1 cellular context compared by ENCODE assay signal in the genomic region with DNA sequence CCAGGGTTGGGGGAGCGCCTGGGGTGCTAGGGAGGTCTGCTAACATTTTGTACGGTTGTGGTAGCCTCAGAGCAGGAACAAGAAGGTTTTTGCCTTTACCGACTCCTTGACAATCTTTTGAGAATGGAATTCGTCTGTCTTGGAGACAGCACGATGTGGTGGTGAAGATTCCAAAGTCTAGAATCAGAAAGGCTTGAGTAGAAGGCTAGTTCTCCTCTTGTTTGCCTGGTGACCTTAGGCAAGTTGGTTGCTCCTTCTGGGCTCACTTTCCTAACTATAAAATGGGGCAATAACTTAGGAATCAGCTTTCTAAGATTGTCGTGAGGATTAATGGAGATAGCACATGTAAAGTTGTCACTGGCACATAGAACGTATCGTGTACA.
TF ChIP-seq lines count a peak whose summit lies in the region.

No MANE protein-coding gene starts in this region.

TF ChIP-seq in H1, 55 proteins besides CTCF, POLR2A, EP300 and RAD21:
- no peak for TF ChIP-seq TAF7 (optimal IDR thresholded peaks at IDR 0.05; ENCODE audit: borderline replicate concordance, low read depth, low read length)
- TF ChIP-seq MAFK (IDR thresholded peaks at IDR 0.05; ENCODE audit: low read depth, low read length) = no peak
- no peak for TF ChIP-seq BACH1 (IDR thresholded peaks at IDR 0.05; ENCODE audit: low read length)
- TF ChIP-seq SIX5 (IDR thresholded peaks at IDR 0.05; ENCODE audit: low read depth, low read length) = no peak
- no peak for TF ChIP-seq TEAD4 (IDR thresholded peaks at IDR 0.05; ENCODE audit: low read depth, low read length)
- TF ChIP-seq RNF2 (IDR thresholded peaks at IDR 0.05; ENCODE audit: borderline replicate concordance, low read depth, low read length, missing control alignments, poor library complexity, severe bottlenecking) = no peak
- no peak for TF ChIP-seq KDM5A (IDR thresholded peaks at IDR 0.05; ENCODE audit: low read length)
- TF ChIP-seq HDAC6 (IDR thresholded peaks at IDR 0.05; ENCODE audit: low read depth, low read length) = no peak
- TF ChIP-seq, protein P1, sequence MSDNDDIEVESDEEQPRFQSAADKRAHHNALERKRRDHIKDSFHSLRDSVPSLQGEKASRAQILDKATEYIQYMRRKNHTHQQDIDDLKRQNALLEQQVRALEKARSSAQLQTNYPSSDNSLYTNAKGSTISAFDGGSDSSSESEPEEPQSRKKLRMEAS (IDR thresholded peaks at IDR 0.05) = no peak
- TF ChIP-seq, protein P2, sequence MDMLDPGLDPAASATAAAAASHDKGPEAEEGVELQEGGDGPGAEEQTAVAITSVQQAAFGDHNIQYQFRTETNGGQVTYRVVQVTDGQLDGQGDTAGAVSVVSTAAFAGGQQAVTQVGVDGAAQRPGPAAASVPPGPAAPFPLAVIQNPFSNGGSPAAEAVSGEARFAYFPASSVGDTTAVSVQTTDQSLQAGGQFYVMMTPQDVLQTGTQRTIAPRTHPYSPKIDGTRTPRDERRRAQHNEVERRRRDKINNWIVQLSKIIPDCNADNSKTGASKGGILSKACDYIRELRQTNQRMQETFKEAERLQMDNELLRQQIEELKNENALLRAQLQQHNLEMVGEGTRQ (IDR thresholded peaks at IDR 0.05; ENCODE audit: low read length) = no peak
- no peak for TF ChIP-seq KDM4A (IDR thresholded peaks at IDR 0.05; ENCODE audit: low read depth, low read length, severe bottlenecking)
- TF ChIP-seq SP2 (IDR thresholded peaks at IDR 0.05; ENCODE audit: low read length) = no peak
- no peak for TF ChIP-seq TCF12 (IDR thresholded peaks at IDR 0.05; ENCODE audit: low read depth, low read length)
- no peak for TF ChIP-seq CHD1 (IDR thresholded peaks at IDR 0.05; ENCODE audit: low read depth, low read length)
- no peak for TF ChIP-seq PHF8 (conservative IDR thresholded peaks at IDR 0.05; ENCODE audit: low read depth, low read length)
- TF ChIP-seq GABPA (IDR thresholded peaks at IDR 0.05; ENCODE audit: borderline replicate concordance, insufficient read depth, low read length) = no peak
- TF ChIP-seq RBBP5 (IDR thresholded peaks at IDR 0.05; ENCODE audit: borderline replicate concordance, low read depth, low read length) = no peak
- TF ChIP-seq, protein P3, sequence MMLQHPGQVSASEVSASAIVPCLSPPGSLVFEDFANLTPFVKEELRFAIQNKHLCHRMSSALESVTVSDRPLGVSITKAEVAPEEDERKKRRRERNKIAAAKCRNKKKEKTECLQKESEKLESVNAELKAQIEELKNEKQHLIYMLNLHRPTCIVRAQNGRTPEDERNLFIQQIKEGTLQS (IDR thresholded peaks at IDR 0.05; ENCODE audit: insufficient read depth, low read depth, low read length) = no peak
- TF ChIP-seq ZNF274 (IDR thresholded peaks at IDR 0.05; ENCODE audit: borderline replicate concordance, extremely low read depth, low read length) = no peak
